1 cellular context compared by ENCODE assay signal in genomic region chr1:59914791-59915190, GRCh38. TPM values are rescaled to one million over a fixed set of nuclear protein-coding genes. Genes with fewer than 3 reads are reported as not detected.
"Had no signal": no experiment of that assay in that cellular context is flagged by ENCODE, and none has a peak within 500 bp of the region (broad histone marks: within the 10 kb centered on the region; RNA-seq: fewer than 3 reads in every experiment).

No MANE protein-coding gene starts in this region.

RNA-seq across cellular contexts. Expression of gene CYP2J2, which starts 11.8 kb away (rescaled TPM):
- total RNA-seq: ascending aorta had no signal
